ENCODE assay signal across 9 cellular contexts in the genomic region with DNA sequence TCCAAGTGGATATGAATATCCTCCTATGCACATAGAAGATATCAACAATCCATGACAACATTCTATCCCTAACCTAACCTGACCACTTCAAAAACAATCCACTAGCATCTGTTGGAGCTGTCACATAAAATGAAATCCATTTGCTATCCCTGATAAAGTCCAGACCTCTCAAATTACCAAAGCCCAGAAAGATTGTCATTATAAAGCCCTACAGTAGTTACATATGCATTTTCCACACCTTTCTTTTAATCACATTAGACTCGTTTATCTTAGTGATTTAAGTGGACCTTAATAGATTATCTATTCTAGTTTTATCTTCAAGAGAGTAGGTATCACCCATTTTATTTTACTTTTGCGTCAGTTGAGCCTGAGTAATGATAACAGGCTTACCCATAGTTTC. TPM values are rescaled to one million over a fixed set of nuclear protein-coding genes. Genes with fewer than 3 reads are reported as not detected.
"Had no signal": no experiment of that assay in that cellular context is flagged by ENCODE, and none has a peak within 500 bp of the region (broad histone marks: within the 10 kb centered on the region; RNA-seq: fewer than 3 reads in every experiment).

No MANE protein-coding gene starts in this region.

- H3K4me3 Mint-ChIP-seq: HFFc6, IgD-negative memory B cell had no signal

- H3K27me3 Mint-ChIP-seq: IgD-negative memory B cell had no signal

- DNase-seq: GM23248, H7, HFFc6, KBM-7 had no signal

- H3K9ac ChIP-seq: GM23248 had no signal

- H3K4me3 ChIP-seq: GM23248, HAP-1 had no signal

- ATAC-seq: HCT116, HepG2 had no signal

- H3K9me3 Mint-ChIP-seq: HFFc6 had no signal

- H3K27ac Mint-ChIP-seq: HFFc6, IgD-negative memory B cell had no signal

- H3K9me3 ChIP-seq: HAP-1 had no signal

- H3K27ac ChIP-seq: GM23248, HL-60 had no signal

- H3K4me1 ChIP-seq: HAP-1 had no signal

- H3K36me3 ChIP-seq: HAP-1 had no signal

- H3K4me1 Mint-ChIP-seq: IgD-negative memory B cell had no signal

RNA-seq across cellular contexts. Expression of gene LDB2, which starts 30.6 kb away (rescaled TPM):
- total RNA-seq: HepG2 had no signal
- polyA plus RNA-seq: HepG2, IgD-negative memory B cell had no signal
